Comparison of ENCODE assay signal across 8 cellular contexts in genomic region chr6:46652603-46653438, GRCh38. TPM values are rescaled to one million over a fixed set of nuclear protein-coding genes. Genes with fewer than 3 reads are reported as not detected.
DNase-seq lines count a peak whose midpoint lies in the region; ATAC-seq and TF ChIP-seq lines count a peak whose summit lies in the region.

A gene with protein sequence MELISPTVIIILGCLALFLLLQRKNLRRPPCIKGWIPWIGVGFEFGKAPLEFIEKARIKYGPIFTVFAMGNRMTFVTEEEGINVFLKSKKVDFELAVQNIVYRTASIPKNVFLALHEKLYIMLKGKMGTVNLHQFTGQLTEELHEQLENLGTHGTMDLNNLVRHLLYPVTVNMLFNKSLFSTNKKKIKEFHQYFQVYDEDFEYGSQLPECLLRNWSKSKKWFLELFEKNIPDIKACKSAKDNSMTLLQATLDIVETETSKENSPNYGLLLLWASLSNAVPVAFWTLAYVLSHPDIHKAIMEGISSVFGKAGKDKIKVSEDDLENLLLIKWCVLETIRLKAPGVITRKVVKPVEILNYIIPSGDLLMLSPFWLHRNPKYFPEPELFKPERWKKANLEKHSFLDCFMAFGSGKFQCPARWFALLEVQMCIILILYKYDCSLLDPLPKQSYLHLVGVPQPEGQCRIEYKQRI (minus strand): TSS chr6:46652818. CDS start chr6:46652582, 236 bp downstream.
Gene SLC25A27, plus strand, starts transcription at chr6:46652975. Its CDS starts 218 bp downstream, at chr6:46653193.

- no peaks in the 10 kb centered on the region; the same call in 2 of the 3 replicates for H3K9me3 Mint-ChIP-seq in GM23338
- H3K9me3 Mint-ChIP-seq in nephron, result no peaks in the 10 kb centered on the region

- peaks cover 12% of the 10 kb centered on the region for H3K27me3 ChIP-seq in GM23338 (ENCODE audit: insufficient read depth)

- H3K4me1 ChIP-seq in GM23338 (ENCODE audit: insufficient read depth), result peaks cover 13% of the 10 kb centered on the region

- no peaks in the 10 kb centered on the region; the same call in 1 of the 2 replicates for H4K20me1 ChIP-seq in GM23338 (replicated peaks; ENCODE audit: insufficient read depth)

- H3K4me1 Mint-ChIP-seq in GM23338 (peaks cover 11% of the 10 kb centered on the region; the same call in 2 of the 3 replicates), nephron (peaks cover 29% of the 10 kb centered on the region)

- peak; percentile 97 for ATAC-seq in GM23338

- peak; percentile 55 for TF ChIP-seq POLR2A in Raji (IDR thresholded peaks at IDR 0.05; ENCODE audit: insufficient read depth, low read depth, low read length)

- DNase-seq in DMS53 (lab: John Stamatoyannopoulos, UW) (peak; percentile 96), GM23338 (ENCODE audit: low spot score) (peak; percentile 98), LNCaP clone FGC (ENCODE audit: low read depth) (peak; percentile 79), activated gamma-delta T cell treated with Interleukin-2 at 50 U/mL for 16 hours (peak; percentile 70), fibroblast of the conjunctiva (ENCODE audit: low read depth) (peak; percentile 75)
- DNase-seq in stimulated activated naive CD4-positive, alpha-beta T cell treated with Interleukin-2 at 50 U/mL for 16 hours (lab: John Stamatoyannopoulos, UW), result peak; percentile 77

- H2AFZ ChIP-seq in GM23338, result peak within 1 kb of the TSS; percentile 92

- H3K4me3 Mint-ChIP-seq in GM23338 (peak within 1 kb of the TSS; percentile 83), nephron (peak within 1 kb of the TSS; percentile 86 to 95 (median 92))

- TF ChIP-seq CTCF in GM23338 (conservative IDR thresholded peaks at IDR 0.05; ENCODE audit: low read depth in 2 of 2) (no peak), LNCaP clone FGC (IDR thresholded peaks at IDR 0.05; ENCODE audit: control insufficient read depth, extremely low read depth, insufficient read depth) (no peak), nephron (IDR thresholded peaks at IDR 0.05; ENCODE audit: unreplicated experiment in 3 of 3) (no peak)

- H3K4me3 ChIP-seq in GM23338 (peak within 1 kb of the TSS; percentile 64), LNCaP clone FGC (ENCODE audit: low read depth, low read length) (peak within 1 kb of the TSS; percentile 88)

- no peaks in the 10 kb centered on the region for H3K36me3 ChIP-seq in GM23338 (ENCODE audit: insufficient read depth)

- peak within 1 kb of the TSS; percentile 77 for H3K4me2 ChIP-seq in GM23338

- H3K79me2 ChIP-seq in GM23338 (replicated peaks; ENCODE audit: insufficient read depth), result no peaks in the 10 kb centered on the region; the same call in 1 of the 2 replicates

- peak within 1 kb of the TSS; percentile 52 for H3K27ac Mint-ChIP-seq in GM23338
- H3K27ac Mint-ChIP-seq in nephron, result peak within 1 kb of the TSS; percentile 60 to 86 (median 85)

- H3K27me3 Mint-ChIP-seq in GM23338 (ENCODE audit: insufficient read depth, low read depth, poor library complexity), result peaks cover 17% of the 10 kb centered on the region
- H3K27me3 Mint-ChIP-seq in nephron (ENCODE audit: low read depth), result peaks cover 14% of the 10 kb centered on the region

- H3F3A ChIP-seq in GM23338 (replicated peaks; ENCODE audit: low read depth), result no peaks in the 10 kb centered on the region

- no peaks in the 10 kb centered on the region for H3K9me2 ChIP-seq in GM23338 (ENCODE audit: insufficient read depth)

- no peak within 1 kb of the TSS for H3K27ac ChIP-seq in GM23338 (ENCODE audit: low read depth)

- peaks cover 4% of the 10 kb centered on the region; the same call in 1 of the 3 replicates for H3K36me3 Mint-ChIP-seq in GM23338 (ENCODE audit: low read depth)
- peaks cover 6% of the 10 kb centered on the region for H3K36me3 Mint-ChIP-seq in nephron (ENCODE audit: low read depth)

TF ChIP-seq in GM23338, 12 proteins besides CTCF, POLR2A, EP300 and RAD21:
- peak; percentile 56 for TF ChIP-seq POLR2AphosphoS5 (IDR thresholded peaks at IDR 0.05; ENCODE audit: low read depth)
- TF ChIP-seq, protein P1, sequence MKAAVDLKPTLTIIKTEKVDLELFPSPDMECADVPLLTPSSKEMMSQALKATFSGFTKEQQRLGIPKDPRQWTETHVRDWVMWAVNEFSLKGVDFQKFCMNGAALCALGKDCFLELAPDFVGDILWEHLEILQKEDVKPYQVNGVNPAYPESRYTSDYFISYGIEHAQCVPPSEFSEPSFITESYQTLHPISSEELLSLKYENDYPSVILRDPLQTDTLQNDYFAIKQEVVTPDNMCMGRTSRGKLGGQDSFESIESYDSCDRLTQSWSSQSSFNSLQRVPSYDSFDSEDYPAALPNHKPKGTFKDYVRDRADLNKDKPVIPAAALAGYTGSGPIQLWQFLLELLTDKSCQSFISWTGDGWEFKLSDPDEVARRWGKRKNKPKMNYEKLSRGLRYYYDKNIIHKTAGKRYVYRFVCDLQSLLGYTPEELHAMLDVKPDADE (IDR thresholded peaks at IDR 0.05), result no peak

RNA-seq across cellular contexts. Expression of the first gene that starts in this region (rescaled TPM):
- 1.8 and 3.5 TPM in 2 replicates for total RNA-seq in GM23338 (2014; rRNA removed; shearing (Covaris generic))
- 1.5 and 2.2 TPM in 2 replicates for polyA plus RNA-seq in GM23338 (2016; fragmentation: Nextera tagmentation; extraction: Ambion mirVana)

RNA-seq across cellular contexts. Expression of gene SLC25A27, which starts in this region (rescaled TPM):
- total RNA-seq in GM23338 (2014; rRNA removed; shearing (Covaris generic)), result 11.8 and 16.2 TPM in 2 replicates
- 6.0 and 8.5 TPM in 2 replicates for polyA plus RNA-seq in GM23338 (2016; fragmentation: Nextera tagmentation; extraction: Ambion mirVana)
